Comparison of ENCODE assay signal across 17 cellular contexts in genomic region chr3:151766454-151766853, GRCh38. TPM values are rescaled to one million over a fixed set of nuclear protein-coding genes. Genes with fewer than 3 reads are reported as not detected.
DNase-seq lines count a peak whose midpoint lies in the region; ATAC-seq and TF ChIP-seq lines count a peak whose summit lies in the region.
"Had no signal": no experiment of that assay in that cellular context is flagged by ENCODE, and none has a peak within 500 bp of the region (broad histone marks: within the 10 kb centered on the region; RNA-seq: fewer than 3 reads in every experiment).

No MANE protein-coding gene starts in this region.

- DNase-seq in ELR (ENCODE audit: low read depth), result peak; percentile 77
- DNase-seq in NCI-H226, result peak; percentile 80
- peak; percentile 69 to 78 for DNase-seq in cardiac fibroblast (ENCODE audit: low read depth in 2 of 2)
- DNase-seq in osteoblast (ENCODE audit: insufficient read length, low spot score, missing footprints), result no peak
- DNase-seq in T-helper 9 cell, result no peak
- DNase-seq in cerebellar nuclear complex (lab: John Stamatoyannopoulos, UW), result no peak
- DNase-seq: activated naive CD4-positive, alpha-beta T cell treated with anti-CD3 and anti-CD28 coated beads, Interleukin-2, amount 10 ng/mL, durations not matched to agents 7 days and 5 days; DND-41; islet precursor cell; stimulated activated CD4-positive, alpha-beta T cell treated with anti-CD3 and anti-CD28 coated beads, Interleukin-2, amount 100 ng/mL, for 24 hours; T-helper 2 cell had no signal

- no peaks in the 10 kb centered on the region for H4K20me1 ChIP-seq in osteoblast (ENCODE audit: insufficient read depth, low read length)

- H3K4me2 ChIP-seq in osteoblast (ENCODE audit: insufficient read depth, low read length), result no peak overlapping the region

- H3K36me3 ChIP-seq in osteoblast (ENCODE audit: insufficient read depth, low read length), result no peaks in the 10 kb centered on the region
- H3K36me3 ChIP-seq: cardiac muscle cell, suprapubic skin had no signal

- H3K27me3 ChIP-seq in osteoblast (ENCODE audit: insufficient read depth, low read length), result no peaks in the 10 kb centered on the region
- H3K27me3 ChIP-seq: cardiac muscle cell, suprapubic skin had no signal

- H3K79me2 ChIP-seq in osteoblast (ENCODE audit: insufficient read depth, low read length), result no peaks in the 10 kb centered on the region

- H3K4me3 ChIP-seq in cardiac fibroblast (replicated peaks in 1 of 2; ENCODE audit: low read depth in 2 of 2, low read length in 2 of 2) (no peak overlapping the region), osteoblast (ENCODE audit: insufficient read depth, low read length) (no peak overlapping the region)
- H3K4me3 ChIP-seq: cardiac muscle cell, suprapubic skin had no signal

- peak overlapping the region; percentile 35 for H3K27ac ChIP-seq in osteoblast (ENCODE audit: low read depth, low read length)
- H3K27ac ChIP-seq: cardiac muscle cell, RWPE1, suprapubic skin had no signal

- TF ChIP-seq CTCF in cardiac fibroblast (IDR thresholded peaks at IDR 0.05; ENCODE audit: low read depth, low read length) (no peak), osteoblast (IDR thresholded peaks at IDR 0.05; ENCODE audit: extremely low read depth, low read depth, low read length) (no peak)

- ATAC-seq in HG03442 (IDR thresholded peaks at IDR 0.05; ENCODE audit: unreplicated experiment), result no peak
- ATAC-seq: sciatic nerve had no signal

- H2AFZ ChIP-seq in osteoblast (ENCODE audit: low read length), result peak overlapping the region; percentile 15

- peaks cover 24% of the 10 kb centered on the region for H3K4me1 ChIP-seq in osteoblast (ENCODE audit: insufficient read depth, low read length)

- H3K9me3 ChIP-seq in osteoblast (ENCODE audit: low read depth, low read length), result no peaks in the 10 kb centered on the region
- H3K9me3 ChIP-seq: suprapubic skin had no signal

RNA-seq across cellular contexts. Expression of gene AADACL2, which starts 32.7 kb away (rescaled TPM):
- total RNA-seq in osteoblast, result not detected in 2 replicates
- total RNA-seq: cardiac muscle cell, mesothelial cell of epicardium, sciatic nerve had no signal

RNA-seq across cellular contexts. Expression of gene AADAC, which starts 47.5 kb away (rescaled TPM):
- not detected in 2 replicates for total RNA-seq in osteoblast
- total RNA-seq: cardiac muscle cell, mesothelial cell of epicardium, sciatic nerve had no signal

Comparison
In these comparisons a context has a peak if more than half of its experiments do, and no peak if none do; other contexts are left out.
1. DNase-seq: peak in ELR (single experiment), NCI-H226 (single experiment) and cardiac fibroblast (2 of 2); none in osteoblast (single experiment), T-helper 9 cell (single experiment) and cerebellar nuclear complex (0 of 2).